Comparison of ENCODE assay signal across 26 cellular contexts in genomic region chr11:57275582-57275981, GRCh38. TPM values are rescaled to one million over a fixed set of nuclear protein-coding genes. Genes with fewer than 3 reads are reported as not detected.
DNase-seq lines count a peak whose midpoint lies in the region; ATAC-seq and TF ChIP-seq lines count a peak whose summit lies in the region.
"Had no signal": no experiment of that assay in that cellular context is flagged by ENCODE, and none has a peak within 500 bp of the region (broad histone marks: within the 10 kb centered on the region; RNA-seq: fewer than 3 reads in every experiment).

No MANE protein-coding gene starts in this region.

- no peak overlapping the region for H2AFZ ChIP-seq in Karpas-422 (ENCODE audit: low read length)

- DNase-seq in HT1080 (ENCODE audit: low read depth): peak; percentile 61
- DNase-seq in adrenal gland: peak in 5 of 7 donors; percentile 20 to 66 (median 29)
- DNase-seq in left lobe of liver (ENCODE audit: low spot score): no peak
- no peak for DNase-seq in gastrocnemius medialis
- DNase-seq in NCI-H2227 (lab: John Stamatoyannopoulos, UW; ENCODE audit: unreplicated experiment): no peak
- no peak for DNase-seq in Karpas-422
- no peak for DNase-seq in germinal center (ENCODE audit: low spot score)
- DNase-seq: ACHN; activated CD4-positive, alpha-beta T cell treated with anti-CD3 and anti-CD28 coated beads for 1 hour; activated CD8-positive, alpha-beta T cell treated with anti-CD3 and anti-CD28 coated beads for 36 hours; aorta; effector memory CD8-positive, alpha-beta T cell; GOT3; MG63; NCI-H1436; NCI-H2081 treated with DMSO at 0.1 percent for 48 hours; posterior cingulate gyrus; RPMI8226; stimulated activated naive CD4-positive, alpha-beta T cell; T-helper 17 cell had no signal

- peaks cover 7 to 25% of the 10 kb centered on the region in 2 donors for H3K4me1 ChIP-seq in adrenal gland (replicated peaks in 1 of 2)
- H3K4me1 ChIP-seq in gastrocnemius medialis: peaks cover 16 to 22% of the 10 kb centered on the region in 2 donors
- H3K4me1 ChIP-seq in Karpas-422 (ENCODE audit: low read length): peaks cover 9% of the 10 kb centered on the region

- 23 to 44% (median 36%) methylated on average over 2 to 3 of the region's 3 CpGs for WGBS in adrenal gland, 4 donors

- TF ChIP-seq CTCF in adrenal gland (IDR thresholded peaks at IDR 0.05) (no peak), gastrocnemius medialis (IDR thresholded peaks at IDR 0.05 in 4 of 5, conservative IDR thresholded peaks at IDR 0.05 in 1 of 5) (no peak)

- no peaks in the 10 kb centered on the region for H4K20me1 ChIP-seq in Karpas-422 (ENCODE audit: insufficient read depth, low read depth, low read length)

- H3K4me2 ChIP-seq in Karpas-422 (ENCODE audit: low read depth, low read length, poor library complexity, severe bottlenecking): no peak overlapping the region

- H3K36me3 ChIP-seq in adrenal gland (replicated peaks in 1 of 2) (no peaks in the 10 kb centered on the region), gastrocnemius medialis (no peaks in the 10 kb centered on the region), Karpas-422 (ENCODE audit: insufficient read depth, low read length) (no peaks in the 10 kb centered on the region)
- H3K36me3 ChIP-seq: cardiac muscle cell, MG63 had no signal

- no peaks in the 10 kb centered on the region for H3K79me2 ChIP-seq in Karpas-422 (ENCODE audit: low read length)

- no peak overlapping the region for H3K9ac ChIP-seq in Karpas-422 (ENCODE audit: low read length)

- H3K9me2 ChIP-seq in Karpas-422 (replicated peaks; ENCODE audit: insufficient read depth, low read length): no peaks in the 10 kb centered on the region

- peak overlapping the region in 1 of 5 donors; percentile 51 for H3K27ac ChIP-seq in adrenal gland
- H3K27ac ChIP-seq in gastrocnemius medialis: peak overlapping the region; percentile 55 to 75 (median 61)
- H3K27ac ChIP-seq in Karpas-422 (ENCODE audit: low read length): no peak overlapping the region
- H3K27ac ChIP-seq: cardiac muscle cell had no signal

- TF ChIP-seq POLR2A in adrenal gland (IDR thresholded peaks at IDR 0.05): no peak
- TF ChIP-seq POLR2A in gastrocnemius medialis (IDR thresholded peaks at IDR 0.05): no peak

- intact Hi-C loops in adrenal gland (cut with DNase I) (no loop called here), gastrocnemius medialis (cut with DNase I; ENCODE audit: low total_unique reads) (no loop called here)

- no peaks in the 10 kb centered on the region for H3K27me3 ChIP-seq in adrenal gland
- no peaks in the 10 kb centered on the region for H3K27me3 ChIP-seq in gastrocnemius medialis
- H3K27me3 ChIP-seq in Karpas-422 (ENCODE audit: low read length): no peaks in the 10 kb centered on the region
- H3K27me3 ChIP-seq: cardiac muscle cell, MG63 had no signal

- in situ Hi-C loops in gastrocnemius medialis (cut with MboI; ENCODE audit: low sequenced_read_pairs in 4 of 4): no loop called here

- ATAC-seq in left lobe of liver: peak; percentile 4
- ATAC-seq in gastrocnemius medialis: no peak
- ATAC-seq: activated CD8-positive, alpha-beta T cell treated with anti-CD3 and anti-CD28 coated beads for 36 hours; effector memory CD8-positive, alpha-beta T cell; T-helper 17 cell had no signal

- H3K9me3 ChIP-seq in adrenal gland (replicated peaks in 1 of 3) (no peaks in the 10 kb centered on the region), gastrocnemius medialis (no peaks in the 10 kb centered on the region), Karpas-422 (ENCODE audit: low read length) (peaks cover 5% of the 10 kb centered on the region; the same call in 1 of the 2 replicates)
- H3K9me3 ChIP-seq: MG63 had no signal

- H3K4me3 ChIP-seq in adrenal gland: no peak overlapping the region
- H3K4me3 ChIP-seq in gastrocnemius medialis: no peak overlapping the region
- no peak overlapping the region for H3K4me3 ChIP-seq in Karpas-422 (ENCODE audit: low read length)
- H3K4me3 ChIP-seq: cardiac muscle cell, coronary artery, MG63 had no signal

RNA-seq across cellular contexts. Expression of gene APLNR, which starts 38.5 kb away (rescaled TPM):
- not detected in 2 replicates for total RNA-seq in HT1080 (2014; rRNA removed; shearing (Covaris generic))
- polyA plus RNA-seq in HT1080 (2015; cell fraction: cytosol; rRNA removed): not detected in 2 replicates
- polyA plus RNA-seq in HT1080 (2015; cell fraction: nucleus; rRNA removed): not detected in 2 replicates
- total RNA-seq in adrenal gland: 10 to 100 TPM in 3 of 8 donors, 1 to 10 TPM in 5; 3.4 to 30.1 (median 6.5) TPM
- 1 to 10 TPM; 1.1 to 2.5 (median 2.1) TPM for polyA plus RNA-seq in adrenal gland
- 2.4 TPM for total RNA-seq in left lobe of liver
- total RNA-seq in gastrocnemius medialis: 1 to 10 TPM in 1 of 4 donors, under 1 TPM in 3; 0.32 to 3.7 (median 0.64) TPM
- total RNA-seq in Karpas-422 (2014; rRNA removed; shearing (Covaris generic); ENCODE audit: low replicate concordance): not detected in 2 replicates
- total RNA-seq: activated CD8-positive, alpha-beta T cell treated with anti-CD3 and anti-CD28 coated beads for 36 hours; activated T-helper 2 cell treated with anti-CD3 and anti-CD28 coated beads, Interferon-gamma antibody, Interleukin-2, Interleukin-4, amounts not matched to agents 10 μg/mL and 5 μg/mL and 100 μg/mL, durations not matched to agents 14 hours and 24 hours and 36 hours; G401; NCI-H460; T-helper 17 cell had no signal
- polyA plus RNA-seq: BJ had no signal

RNA-seq across cellular contexts. Expression of gene TNKS1BP1, which starts 49.2 kb away (rescaled TPM):
- 39.8 and 57.0 TPM in 2 replicates for total RNA-seq in HT1080 (2014; rRNA removed; shearing (Covaris generic))
- 23.9 and 28.5 TPM in 2 replicates for polyA plus RNA-seq in HT1080 (2015; cell fraction: cytosol; rRNA removed)
- 190 and 205 TPM in 2 replicates for polyA plus RNA-seq in HT1080 (2015; cell fraction: nucleus; rRNA removed)
- total RNA-seq in adrenal gland (100 to 1,000 TPM in 7 of 8 donors, 10 to 100 TPM in 1; 98.2 to 203 (median 140) TPM), left lobe of liver (102 TPM), gastrocnemius medialis (100 to 1,000 TPM in 3 of 4 donors, 10 to 100 TPM in 1; 98.5 to 165 (median 125) TPM)
- 100 to 1,000 TPM; 113 to 338 (median 209) TPM for polyA plus RNA-seq in adrenal gland
- 11.6 and 21.9 TPM in 2 replicates for total RNA-seq in Karpas-422 (2014; rRNA removed; shearing (Covaris generic); ENCODE audit: low replicate concordance)

Comparison
In these comparisons a context has a peak if more than half of its experiments do, and no peak if none do; other contexts are left out.
1. DNase-seq: peak in HT1080 (single experiment) and adrenal gland (5 of 7); none in left lobe of liver (single experiment), gastrocnemius medialis (0 of 2), NCI-H2227 (single experiment), Karpas-422 (single experiment) and germinal center (single experiment).